ENCODE assay signal across 1 cellular context in genomic region chr5:64949331-64949730, GRCh38.
TF ChIP-seq lines count a peak whose summit lies in the region.

No MANE protein-coding gene starts in this region.

TF ChIP-seq in HEK293, 187 proteins besides CTCF, POLR2A, EP300 and RAD21 (continued from another document):
- TF ChIP-seq OSR2 (tag by site-specific recombination; IDR thresholded peaks at IDR 0.05) (peak; percentile 65), ZNF350 (tag by site-specific recombination; IDR thresholded peaks at IDR 0.05) (no peak), ZNF19 (tag by site-specific recombination; IDR thresholded peaks at IDR 0.05; ENCODE audit: low read depth) (no peak), GFI1B (tag by site-specific recombination; IDR thresholded peaks at IDR 0.05) (peak; percentile 90), FEZF1 (tag by site-specific recombination; IDR thresholded peaks at IDR 0.05) (peak; percentile 93), TRIM28 (IDR thresholded peaks at IDR 0.05; ENCODE audit: borderline replicate concordance, low read length) (peak; percentile 57; the same call in 1 of the 2 replicates), ZNF585B (tag by site-specific recombination; IDR thresholded peaks at IDR 0.05) (no peak), ZSCAN5A (tag by site-specific recombination; IDR thresholded peaks at IDR 0.05) (no peak), ZNF48 (tag by site-specific recombination; IDR thresholded peaks at IDR 0.05) (no peak), ZNF341 (tag by site-specific recombination; IDR thresholded peaks at IDR 0.05; ENCODE audit: low read depth) (no peak), ZNF658 (tag by site-specific recombination; IDR thresholded peaks at IDR 0.05) (no peak), ZNF223 (tag by site-specific recombination; IDR thresholded peaks at IDR 0.05) (no peak), ZNF211 (tag by site-specific recombination; IDR thresholded peaks at IDR 0.05; ENCODE audit: low read depth) (no peak), ZNF670 (tag by site-specific recombination; IDR thresholded peaks at IDR 0.05; ENCODE audit: low read depth) (no peak), ZFP69B (tag by site-specific recombination; IDR thresholded peaks at IDR 0.05) (no peak), RBAK (tag by site-specific recombination; IDR thresholded peaks at IDR 0.05) (no peak), ZNF324 (tag by site-specific recombination; IDR thresholded peaks at IDR 0.05) (no peak), ZBTB7A (tag by site-specific recombination; IDR thresholded peaks at IDR 0.05; ENCODE audit: low read depth) (no peak), ZNF175 (tag by site-specific recombination; IDR thresholded peaks at IDR 0.05) (no peak), ZNF404 (tag by site-specific recombination; IDR thresholded peaks at IDR 0.05) (no peak), PRDM4 (tag by site-specific recombination; IDR thresholded peaks at IDR 0.05) (peak; percentile 40; the same call in 1 of the 2 replicates), ZNF843 (tag by site-specific recombination; IDR thresholded peaks at IDR 0.05) (peak; percentile 87), ZNF768 (tag by site-specific recombination; IDR thresholded peaks at IDR 0.05) (no peak), ZNF571 (tag by site-specific recombination; IDR thresholded peaks at IDR 0.05) (no peak), ZNF433 (tag by site-specific recombination; IDR thresholded peaks at IDR 0.05; ENCODE audit: low read depth) (no peak), ZNF623 (tag by site-specific recombination; IDR thresholded peaks at IDR 0.05) (no peak), KLF1 (tag by site-specific recombination; IDR thresholded peaks at IDR 0.05) (no peak), SCRT1 (tag by site-specific recombination; IDR thresholded peaks at IDR 0.05; ENCODE audit: borderline replicate concordance) (no peak), ZNF2 (tag by site-specific recombination; IDR thresholded peaks at IDR 0.05) (no peak), ZNF335 (tag by site-specific recombination; conservative IDR thresholded peaks at IDR 0.05) (no peak), ZNF548 (tag by site-specific recombination; IDR thresholded peaks at IDR 0.05) (no peak), ZNF155 (tag by site-specific recombination; IDR thresholded peaks at IDR 0.05) (no peak), MZF1 (tag by site-specific recombination; IDR thresholded peaks at IDR 0.05; ENCODE audit: borderline replicate concordance) (peak; percentile 97), BCL11A (tag by site-specific recombination; IDR thresholded peaks at IDR 0.05; ENCODE audit: low read depth) (no peak), ZXDB (tag by site-specific recombination; IDR thresholded peaks at IDR 0.05) (peak; percentile 44; the same call in 1 of the 2 replicates), ZNF560 (tag by site-specific recombination; IDR thresholded peaks at IDR 0.05; ENCODE audit: borderline replicate concordance) (no peak), ZNF18 (tag by site-specific recombination; IDR thresholded peaks at IDR 0.05) (peak; percentile 47; the same call in 1 of the 2 replicates), GLIS1 (tag by site-specific recombination; IDR thresholded peaks at IDR 0.05) (no peak), ZFP41 (tag by site-specific recombination; IDR thresholded peaks at IDR 0.05; ENCODE audit: borderline replicate concordance) (no peak), ZNF473 (tag by site-specific recombination; IDR thresholded peaks at IDR 0.05) (no peak), ZNF391 (tag by site-specific recombination; IDR thresholded peaks at IDR 0.05; ENCODE audit: borderline replicate concordance, low read depth) (no peak), ZNF677 (tag by site-specific recombination; IDR thresholded peaks at IDR 0.05) (no peak), ZNF140 (tag by site-specific recombination; IDR thresholded peaks at IDR 0.05) (no peak), SETDB1 (IDR thresholded peaks at IDR 0.05; ENCODE audit: insufficient read length, low read length) (no peak)
- TF ChIP-seq, protein P1, sequence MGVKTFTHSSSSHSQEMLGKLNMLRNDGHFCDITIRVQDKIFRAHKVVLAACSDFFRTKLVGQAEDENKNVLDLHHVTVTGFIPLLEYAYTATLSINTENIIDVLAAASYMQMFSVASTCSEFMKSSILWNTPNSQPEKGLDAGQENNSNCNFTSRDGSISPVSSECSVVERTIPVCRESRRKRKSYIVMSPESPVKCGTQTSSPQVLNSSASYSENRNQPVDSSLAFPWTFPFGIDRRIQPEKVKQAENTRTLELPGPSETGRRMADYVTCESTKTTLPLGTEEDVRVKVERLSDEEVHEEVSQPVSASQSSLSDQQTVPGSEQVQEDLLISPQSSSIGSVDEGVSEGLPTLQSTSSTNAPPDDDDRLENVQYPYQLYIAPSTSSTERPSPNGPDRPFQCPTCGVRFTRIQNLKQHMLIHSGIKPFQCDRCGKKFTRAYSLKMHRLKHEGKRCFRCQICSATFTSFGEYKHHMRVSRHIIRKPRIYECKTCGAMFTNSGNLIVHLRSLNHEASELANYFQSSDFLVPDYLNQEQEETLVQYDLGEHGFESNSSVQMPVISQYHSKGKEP (tag by site-specific recombination; IDR thresholded peaks at IDR 0.05): peak; percentile 85
- TF ChIP-seq, protein P2, sequence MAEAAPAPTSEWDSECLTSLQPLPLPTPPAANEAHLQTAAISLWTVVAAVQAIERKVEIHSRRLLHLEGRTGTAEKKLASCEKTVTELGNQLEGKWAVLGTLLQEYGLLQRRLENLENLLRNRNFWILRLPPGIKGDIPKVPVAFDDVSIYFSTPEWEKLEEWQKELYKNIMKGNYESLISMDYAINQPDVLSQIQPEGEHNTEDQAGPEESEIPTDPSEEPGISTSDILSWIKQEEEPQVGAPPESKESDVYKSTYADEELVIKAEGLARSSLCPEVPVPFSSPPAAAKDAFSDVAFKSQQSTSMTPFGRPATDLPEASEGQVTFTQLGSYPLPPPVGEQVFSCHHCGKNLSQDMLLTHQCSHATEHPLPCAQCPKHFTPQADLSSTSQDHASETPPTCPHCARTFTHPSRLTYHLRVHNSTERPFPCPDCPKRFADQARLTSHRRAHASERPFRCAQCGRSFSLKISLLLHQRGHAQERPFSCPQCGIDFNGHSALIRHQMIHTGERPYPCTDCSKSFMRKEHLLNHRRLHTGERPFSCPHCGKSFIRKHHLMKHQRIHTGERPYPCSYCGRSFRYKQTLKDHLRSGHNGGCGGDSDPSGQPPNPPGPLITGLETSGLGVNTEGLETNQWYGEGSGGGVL (tag by site-specific recombination; IDR thresholded peaks at IDR 0.05): no peak
- TF ChIP-seq, protein P3, sequence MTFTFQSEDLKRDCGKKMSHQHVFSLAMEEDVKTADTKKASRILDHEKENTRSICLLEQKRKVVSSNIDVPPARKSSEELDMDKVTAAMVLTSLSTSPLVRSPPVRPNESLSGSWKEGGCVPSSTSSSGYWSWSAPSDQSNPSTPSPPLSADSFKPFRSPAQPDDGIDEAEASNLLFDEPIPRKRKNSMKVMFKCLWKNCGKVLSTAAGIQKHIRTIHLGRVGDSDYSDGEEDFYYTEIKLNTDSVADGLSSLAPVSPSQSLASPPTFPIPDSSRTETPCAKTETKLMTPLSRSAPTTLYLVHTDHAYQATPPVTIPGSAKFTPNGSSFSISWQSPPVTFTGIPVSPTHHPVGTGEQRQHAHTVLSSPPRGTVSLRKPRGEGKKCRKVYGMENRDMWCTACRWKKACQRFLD (tag by site-specific recombination; IDR thresholded peaks at IDR 0.05): no peak
- TF ChIP-seq, protein P4, sequence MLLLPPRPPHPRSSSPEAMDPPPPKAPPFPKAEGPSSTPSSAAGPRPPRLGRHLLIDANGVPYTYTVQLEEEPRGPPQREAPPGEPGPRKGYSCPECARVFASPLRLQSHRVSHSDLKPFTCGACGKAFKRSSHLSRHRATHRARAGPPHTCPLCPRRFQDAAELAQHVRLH (tag by site-specific recombination; IDR thresholded peaks at IDR 0.05): 0 out of 2 replicates have a peak, but pooled peaks have one; percentile 67
- TF ChIP-seq, protein P5, sequence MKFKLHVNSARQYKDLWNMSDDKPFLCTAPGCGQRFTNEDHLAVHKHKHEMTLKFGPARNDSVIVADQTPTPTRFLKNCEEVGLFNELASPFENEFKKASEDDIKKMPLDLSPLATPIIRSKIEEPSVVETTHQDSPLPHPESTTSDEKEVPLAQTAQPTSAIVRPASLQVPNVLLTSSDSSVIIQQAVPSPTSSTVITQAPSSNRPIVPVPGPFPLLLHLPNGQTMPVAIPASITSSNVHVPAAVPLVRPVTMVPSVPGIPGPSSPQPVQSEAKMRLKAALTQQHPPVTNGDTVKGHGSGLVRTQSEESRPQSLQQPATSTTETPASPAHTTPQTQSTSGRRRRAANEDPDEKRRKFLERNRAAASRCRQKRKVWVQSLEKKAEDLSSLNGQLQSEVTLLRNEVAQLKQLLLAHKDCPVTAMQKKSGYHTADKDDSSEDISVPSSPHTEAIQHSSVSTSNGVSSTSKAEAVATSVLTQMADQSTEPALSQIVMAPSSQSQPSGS (tag by site-specific recombination; IDR thresholded peaks at IDR 0.05; ENCODE audit: low read depth): no peak
- TF ChIP-seq, protein P6, sequence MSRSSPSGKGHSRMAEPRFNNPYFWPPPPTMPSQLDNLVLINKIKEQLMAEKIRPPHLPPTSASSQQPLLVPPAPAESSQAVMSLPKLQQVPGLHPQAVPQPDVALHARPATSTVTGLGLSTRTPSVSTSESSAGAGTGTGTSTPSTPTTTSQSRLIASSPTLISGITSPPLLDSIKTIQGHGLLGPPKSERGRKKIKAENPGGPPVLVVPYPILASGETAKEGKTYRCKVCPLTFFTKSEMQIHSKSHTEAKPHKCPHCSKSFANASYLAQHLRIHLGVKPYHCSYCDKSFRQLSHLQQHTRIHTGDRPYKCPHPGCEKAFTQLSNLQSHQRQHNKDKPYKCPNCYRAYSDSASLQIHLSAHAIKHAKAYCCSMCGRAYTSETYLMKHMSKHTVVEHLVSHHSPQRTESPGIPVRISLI (tag by site-specific recombination; IDR thresholded peaks at IDR 0.05): no peak
- TF ChIP-seq, protein P7, sequence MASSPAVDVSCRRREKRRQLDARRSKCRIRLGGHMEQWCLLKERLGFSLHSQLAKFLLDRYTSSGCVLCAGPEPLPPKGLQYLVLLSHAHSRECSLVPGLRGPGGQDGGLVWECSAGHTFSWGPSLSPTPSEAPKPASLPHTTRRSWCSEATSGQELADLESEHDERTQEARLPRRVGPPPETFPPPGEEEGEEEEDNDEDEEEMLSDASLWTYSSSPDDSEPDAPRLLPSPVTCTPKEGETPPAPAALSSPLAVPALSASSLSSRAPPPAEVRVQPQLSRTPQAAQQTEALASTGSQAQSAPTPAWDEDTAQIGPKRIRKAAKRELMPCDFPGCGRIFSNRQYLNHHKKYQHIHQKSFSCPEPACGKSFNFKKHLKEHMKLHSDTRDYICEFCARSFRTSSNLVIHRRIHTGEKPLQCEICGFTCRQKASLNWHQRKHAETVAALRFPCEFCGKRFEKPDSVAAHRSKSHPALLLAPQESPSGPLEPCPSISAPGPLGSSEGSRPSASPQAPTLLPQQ (tag by site-specific recombination; IDR thresholded peaks at IDR 0.05): no peak
- TF ChIP-seq, protein P8, sequence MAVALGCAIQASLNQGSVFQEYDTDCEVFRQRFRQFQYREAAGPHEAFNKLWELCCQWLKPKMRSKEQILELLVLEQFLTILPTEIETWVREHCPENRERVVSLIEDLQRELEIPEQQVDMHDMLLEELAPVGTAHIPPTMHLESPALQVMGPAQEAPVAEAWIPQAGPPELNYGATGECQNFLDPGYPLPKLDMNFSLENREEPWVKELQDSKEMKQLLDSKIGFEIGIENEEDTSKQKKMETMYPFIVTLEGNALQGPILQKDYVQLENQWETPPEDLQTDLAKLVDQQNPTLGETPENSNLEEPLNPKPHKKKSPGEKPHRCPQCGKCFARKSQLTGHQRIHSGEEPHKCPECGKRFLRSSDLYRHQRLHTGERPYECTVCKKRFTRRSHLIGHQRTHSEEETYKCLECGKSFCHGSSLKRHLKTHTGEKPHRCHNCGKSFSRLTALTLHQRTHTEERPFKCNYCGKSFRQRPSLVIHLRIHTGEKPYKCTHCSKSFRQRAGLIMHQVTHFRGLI (tag by site-specific recombination; IDR thresholded peaks at IDR 0.05): 0 out of 2 replicates have a peak, but pooled peaks have one; percentile 25
